Comparison of ENCODE assay signal across 14 cellular contexts in the genomic region with DNA sequence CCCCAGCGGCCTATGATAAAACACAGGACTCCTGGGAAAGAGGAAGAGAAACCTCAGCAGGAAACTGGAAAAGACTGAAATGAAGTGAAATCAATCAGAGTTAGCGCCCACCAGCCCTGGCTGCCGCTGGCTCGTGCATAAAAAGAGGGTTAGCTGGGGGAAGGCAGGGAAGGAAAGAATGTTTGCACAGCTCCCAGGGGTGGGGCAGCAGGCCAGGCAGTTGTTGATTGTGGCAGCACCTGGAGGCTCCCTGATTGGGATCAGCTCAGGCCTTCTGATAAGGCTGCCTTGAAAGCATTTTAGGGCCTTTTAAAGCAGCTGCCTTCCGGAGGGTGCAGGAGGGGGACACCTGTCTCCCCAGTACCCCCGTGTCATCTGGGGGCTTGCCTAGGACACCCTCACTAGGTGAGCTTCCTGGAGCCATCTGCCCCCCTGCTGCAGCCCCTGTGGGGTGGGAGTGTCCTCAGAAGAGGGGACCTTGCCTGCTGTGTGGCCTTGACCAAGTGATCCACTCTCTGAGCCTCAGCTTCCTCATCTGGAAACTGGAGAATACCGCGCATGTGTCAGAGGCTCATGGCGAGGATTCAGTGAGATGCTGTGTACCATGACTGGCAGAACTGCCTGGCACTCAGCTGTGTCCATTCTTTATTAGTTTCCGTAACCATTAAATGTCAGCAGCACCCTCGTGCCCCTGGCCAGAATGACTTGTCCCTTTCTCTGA. TPM values are rescaled to one million over a fixed set of nuclear protein-coding genes. Genes with fewer than 3 reads are reported as not detected.
DNase-seq lines count a peak whose midpoint lies in the region; ATAC-seq, FAIRE-seq and TF ChIP-seq lines count a peak whose summit lies in the region.
"Had no signal": no experiment of that assay in that cellular context is flagged by ENCODE, and none has a peak within 500 bp of the region (broad histone marks: within the 10 kb centered on the region; RNA-seq: fewer than 3 reads in every experiment).

No MANE protein-coding gene starts in this region.

- peaks cover 23% of the 10 kb centered on the region for H3K27me3 Mint-ChIP-seq in activated T-helper 1 cell treated with anti-CD3 and anti-CD28 coated beads, Interleukin-12 subunit alpha, Interleukin-12 subunit beta, Interleukin-2, Interleukin-4 antibody, amounts not matched to agents 30 ng/mL and 10 ng/mL and 1 ng/mL, durations not matched to agents 14 hours and 24 hours and 36 hours (ENCODE audit: insufficient read depth)
- H3K27me3 Mint-ChIP-seq in osteocyte (ENCODE audit: unreplicated experiment): no peaks in the 10 kb centered on the region

- no peaks in the 10 kb centered on the region for H3K36me3 ChIP-seq in RWPE2 (ENCODE audit: low read depth)
- no peaks in the 10 kb centered on the region for H3K36me3 ChIP-seq in mucosa of descending colon (ENCODE audit: low read depth)
- H3K36me3 ChIP-seq in A673 (ENCODE audit: insufficient read depth, low read length, poor library complexity, severe bottlenecking): no peaks in the 10 kb centered on the region

- H3K9me3 Mint-ChIP-seq in activated T-helper 1 cell treated with anti-CD3 and anti-CD28 coated beads, Interleukin-12 subunit alpha, Interleukin-12 subunit beta, Interleukin-2, Interleukin-4 antibody, amounts not matched to agents 30 ng/mL and 10 ng/mL and 1 ng/mL, durations not matched to agents 14 hours and 24 hours and 36 hours: no peaks in the 10 kb centered on the region
- no peaks in the 10 kb centered on the region for H3K9me3 Mint-ChIP-seq in osteocyte (ENCODE audit: unreplicated experiment)
- H3K9me3 Mint-ChIP-seq: stimulated activated effector memory CD8-positive, alpha-beta T cell treated with anti-CD3 and anti-CD28 coated beads, Interleukin-12 subunit alpha, Interleukin-12 subunit beta, amount 100 ng/mL, for 72 hours had no signal

- intact Hi-C loops in mucosa of descending colon (cut with DNase I, micrococcal nuclease) (no loop called here), A673 (cut with micrococcal nuclease; ENCODE audit: unreplicated experiment) (no loop called here)
- intact Hi-C loops in activated T-helper 1 cell treated with anti-CD3 and anti-CD28 coated beads, Interleukin-12 subunit alpha, Interleukin-12 subunit beta, Interleukin-2, Interleukin-4 antibody, amounts not matched to agents 30 ng/mL and 10 ng/mL and 1 ng/mL, durations not matched to agents 14 hours and 24 hours and 36 hours (cut with micrococcal nuclease): no loop called here

- TF ChIP-seq POLR2A in GM12891 (IDR thresholded peaks at IDR 0.05; ENCODE audit: low read depth, low read length): no peak

- ATAC-seq in RWPE2 (ENCODE audit: low read depth) (peak; percentile 38; the same call in 1 of the 3 replicates), mucosa of descending colon (peak; percentile 87), HG03025 (IDR thresholded peaks at IDR 0.05; ENCODE audit: low FRiP score, unreplicated experiment) (no peak)
- ATAC-seq: stimulated activated effector memory CD8-positive, alpha-beta T cell treated with anti-CD3 and anti-CD28 coated beads, Interleukin-12 subunit alpha, Interleukin-12 subunit beta, amount 100 ng/mL, for 72 hours had no signal

- no peak for TF ChIP-seq CTCF in RWPE2 (IDR thresholded peaks at IDR 0.05; ENCODE audit: poor library complexity, severe bottlenecking)
- no peak for TF ChIP-seq CTCF in mucosa of descending colon (IDR thresholded peaks at IDR 0.05)
- no peak for TF ChIP-seq CTCF in A673 (conservative IDR thresholded peaks at IDR 0.05; ENCODE audit: low read depth, low read length)
- no peak for TF ChIP-seq CTCF in osteocyte (IDR thresholded peaks at IDR 0.05)

- BruUV-seq in A673 (replicated peaks; lab: Mats Ljungman, UMichigan): no TSS peak

- no peak for FAIRE-seq in GM12891 (lab: Jason Lieb, UNC)
- FAIRE-seq: D721Med had no signal

- no peaks in the 10 kb centered on the region for H3K9me3 ChIP-seq in RWPE2 (ENCODE audit: severe bottlenecking)
- H3K9me3 ChIP-seq in mucosa of descending colon: no peaks in the 10 kb centered on the region
- H3K9me3 ChIP-seq in A673 (ENCODE audit: low read depth, low read length, poor library complexity, severe bottlenecking): no peaks in the 10 kb centered on the region

- H3K4me3 Mint-ChIP-seq in activated T-helper 1 cell treated with anti-CD3 and anti-CD28 coated beads, Interleukin-12 subunit alpha, Interleukin-12 subunit beta, Interleukin-2, Interleukin-4 antibody, amounts not matched to agents 30 ng/mL and 10 ng/mL and 1 ng/mL, durations not matched to agents 14 hours and 24 hours and 36 hours: no peak overlapping the region
- H3K4me3 Mint-ChIP-seq in osteocyte (ENCODE audit: unreplicated experiment): no peak overlapping the region
- H3K4me3 Mint-ChIP-seq: activated naive CD8-positive, alpha-beta T cell; stimulated activated effector memory CD8-positive, alpha-beta T cell treated with anti-CD3 and anti-CD28 coated beads, Interleukin-12 subunit alpha, Interleukin-12 subunit beta, amount 100 ng/mL, for 72 hours had no signal

- DNase-seq in GM12891 (ENCODE audit: insufficient read length, low spot score): no peak
- peak; percentile 11 to 78 (median 71) for DNase-seq in NCI-H1417 (lab: John Stamatoyannopoulos, UW)
- no peak for DNase-seq in RWPE2 (ENCODE audit: low spot score)
- peak; percentile 81 to 84 (median 84) for DNase-seq in mucosa of descending colon
- no peak for DNase-seq in activated T-helper 1 cell treated with anti-CD3 and anti-CD28 coated beads, Interleukin-12 subunit alpha, Interleukin-12 subunit beta, Interleukin-2, Interleukin-4 antibody, amounts not matched to agents 30 ng/mL and 10 ng/mL and 1 ng/mL, durations not matched to agents 14 hours and 24 hours and 36 hours (ENCODE audit: low spot score)
- no peak for DNase-seq in A673 (ENCODE audit: low spot score)
- no peak for DNase-seq in osteocyte (ENCODE audit: extremely low spot score, unreplicated experiment)
- DNase-seq: activated CD4-positive, alpha-beta T cell treated with anti-CD3 and anti-CD28 coated beads for 48 hours; NCI-H1436 had no signal

- peaks cover 4% of the 10 kb centered on the region for H3K4me1 ChIP-seq in RWPE2 (ENCODE audit: insufficient read depth, poor library complexity, severe bottlenecking)
- peaks cover 31% of the 10 kb centered on the region for H3K4me1 ChIP-seq in mucosa of descending colon (ENCODE audit: low read depth)
- H3K4me1 ChIP-seq in A673 (ENCODE audit: insufficient read depth, low read length, poor library complexity, severe bottlenecking): no peaks in the 10 kb centered on the region

- no peaks in the 10 kb centered on the region for H3K27me3 ChIP-seq in RWPE2 (ENCODE audit: insufficient read depth, poor library complexity, severe bottlenecking)
- peaks cover 8% of the 10 kb centered on the region for H3K27me3 ChIP-seq in A673 (replicated peaks; ENCODE audit: insufficient read depth, low read depth, low read length, poor library complexity)

- H3K27ac ChIP-seq in RWPE2 (ENCODE audit: poor library complexity, severe bottlenecking) (no peak overlapping the region), A673 (ENCODE audit: low read depth, low read length, poor library complexity, severe bottlenecking) (no peak overlapping the region)
- H3K27ac ChIP-seq: SK-N-MC had no signal

- POLR2A ChIA-PET in A673 (lab: Charles Lee; ENCODE audit: low non-redundant PET): no interaction called here

- H3K4me3 ChIP-seq in RWPE2 (ENCODE audit: severe bottlenecking) (no peak overlapping the region), mucosa of descending colon (no peak overlapping the region), A673 (ENCODE audit: low read depth, low read length, poor library complexity, severe bottlenecking) (no peak overlapping the region)
- H3K4me3 ChIP-seq: SK-N-MC had no signal

- H3K4me1 Mint-ChIP-seq in activated T-helper 1 cell treated with anti-CD3 and anti-CD28 coated beads, Interleukin-12 subunit alpha, Interleukin-12 subunit beta, Interleukin-2, Interleukin-4 antibody, amounts not matched to agents 30 ng/mL and 10 ng/mL and 1 ng/mL, durations not matched to agents 14 hours and 24 hours and 36 hours (ENCODE audit: low read depth): no peaks in the 10 kb centered on the region
- H3K4me1 Mint-ChIP-seq in osteocyte (ENCODE audit: unreplicated experiment): peaks cover 16% of the 10 kb centered on the region

- CTCF ChIA-PET in A673 (lab: Charles Lee): no interaction called here

- H3K36me3 Mint-ChIP-seq in activated T-helper 1 cell treated with anti-CD3 and anti-CD28 coated beads, Interleukin-12 subunit alpha, Interleukin-12 subunit beta, Interleukin-2, Interleukin-4 antibody, amounts not matched to agents 30 ng/mL and 10 ng/mL and 1 ng/mL, durations not matched to agents 14 hours and 24 hours and 36 hours (ENCODE audit: low read depth): no peaks in the 10 kb centered on the region
- no peaks in the 10 kb centered on the region for H3K36me3 Mint-ChIP-seq in osteocyte (ENCODE audit: unreplicated experiment)
- H3K36me3 Mint-ChIP-seq: activated naive CD8-positive, alpha-beta T cell; stimulated activated effector memory CD8-positive, alpha-beta T cell treated with anti-CD3 and anti-CD28 coated beads, Interleukin-12 subunit alpha, Interleukin-12 subunit beta, amount 100 ng/mL, for 72 hours had no signal

- no peak overlapping the region for H3K27ac Mint-ChIP-seq in activated T-helper 1 cell treated with anti-CD3 and anti-CD28 coated beads, Interleukin-12 subunit alpha, Interleukin-12 subunit beta, Interleukin-2, Interleukin-4 antibody, amounts not matched to agents 30 ng/mL and 10 ng/mL and 1 ng/mL, durations not matched to agents 14 hours and 24 hours and 36 hours
- no peak overlapping the region for H3K27ac Mint-ChIP-seq in osteocyte (ENCODE audit: unreplicated experiment)
- H3K27ac Mint-ChIP-seq: activated naive CD8-positive, alpha-beta T cell; stimulated activated effector memory CD8-positive, alpha-beta T cell treated with anti-CD3 and anti-CD28 coated beads, Interleukin-12 subunit alpha, Interleukin-12 subunit beta, amount 100 ng/mL, for 72 hours had no signal

TF ChIP-seq in GM12891, 5 proteins besides CTCF, POLR2A, EP300 and RAD21:
- TF ChIP-seq SPI1 (IDR thresholded peaks at IDR 0.05; ENCODE audit: low read depth, low read length) (peak; percentile 66; the same call in 1 of the 2 replicates), POLR2AphosphoS5 (IDR thresholded peaks at IDR 0.05; ENCODE audit: low read depth, low read length) (no peak), POU2F2 (IDR thresholded peaks at IDR 0.05; ENCODE audit: low read depth, low read length) (no peak)

RNA-seq across cellular contexts. Expression of gene EPHB2, which starts 6.6 kb away (rescaled TPM):
- polyA plus RNA-seq in GM12891 (2012; ENCODE audit: low read depth, missing spikeins): not detected
- total RNA-seq in mucosa of descending colon: 10 to 100 TPM; 22.7 to 76.7 (median 70.8) TPM
- total RNA-seq in activated T-helper 1 cell treated with anti-CD3 and anti-CD28 coated beads, Interleukin-12 subunit alpha, Interleukin-12 subunit beta, Interleukin-2, Interleukin-4 antibody, amounts not matched to agents 30 ng/mL and 10 ng/mL and 1 ng/mL, durations not matched to agents 14 hours and 24 hours and 36 hours: not detected in 2 replicates
- 10.4 and 12.3 TPM in 2 replicates for total RNA-seq in A673 (2021)
- 32.5 and 33.6 TPM in 2 replicates for total RNA-seq in osteocyte

Comparison
In these comparisons a context has a peak if more than half of its experiments do, and no peak if none do; other contexts are left out.
1. DNase-seq: peak in NCI-H1417 (3 of 3) and mucosa of descending colon (3 of 3); none in GM12891 (single experiment), RWPE2 (single experiment), activated T-helper 1 cell treated with anti-CD3 and anti-CD28 coated beads, Interleukin-12 subunit alpha, Interleukin-12 subunit beta, Interleukin-2, Interleukin-4 antibody, amounts not matched to agents 30 ng/mL and 10 ng/mL and 1 ng/mL, durations not matched to agents 14 hours and 24 hours and 36 hours (single experiment), A673 (single experiment) and osteocyte (single experiment).
2. RNA of gene EPHB2, which starts 6.6 kb away (total RNA-seq): 22.7 to 76.7 TPM in mucosa of descending colon, 32.5 to 33.6 TPM in osteocyte and 10.4 to 12.3 TPM in A673; not detected in activated T-helper 1 cell treated with anti-CD3 and anti-CD28 coated beads, Interleukin-12 subunit alpha, Interleukin-12 subunit beta, Interleukin-2, Interleukin-4 antibody, amounts not matched to agents 30 ng/mL and 10 ng/mL and 1 ng/mL, durations not matched to agents 14 hours and 24 hours and 36 hours; every median in the first group is over 10 times any median in the second.